12 cellular contexts compared by ENCODE assay signal in the genomic region with DNA sequence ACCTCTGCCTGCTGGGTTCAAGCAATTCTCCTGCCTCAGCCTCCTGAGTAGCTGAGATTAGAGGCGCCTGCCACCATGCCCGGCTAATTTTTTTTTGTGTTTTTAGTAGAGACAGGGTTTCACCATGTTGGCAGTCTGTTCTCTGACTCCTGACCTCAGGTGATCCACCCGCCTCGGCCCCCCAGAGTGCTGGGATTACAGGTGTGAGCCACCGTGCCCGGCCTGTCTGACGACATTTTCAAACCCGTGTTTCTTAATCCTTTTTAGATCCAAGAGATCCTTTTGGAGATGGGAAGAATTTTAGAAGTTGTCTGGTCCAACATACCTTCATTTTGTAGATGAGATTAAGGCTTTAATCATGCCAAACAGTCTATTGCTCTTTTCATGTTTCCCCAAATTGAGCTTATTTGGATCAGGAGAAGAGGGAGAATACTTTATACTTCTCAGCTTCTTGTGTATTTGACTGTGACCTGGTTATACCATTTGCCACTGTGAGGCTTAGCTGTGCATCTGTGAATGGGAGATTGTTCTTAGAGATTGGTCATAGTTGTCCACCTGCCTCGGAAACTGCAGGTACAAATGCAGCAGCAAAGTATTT. TPM values are rescaled to one million over a fixed set of nuclear protein-coding genes. Genes with fewer than 3 reads are reported as not detected.
DNase-seq lines count a peak whose midpoint lies in the region; ATAC-seq and TF ChIP-seq lines count a peak whose summit lies in the region.
"Had no signal": no experiment of that assay in that cellular context is flagged by ENCODE, and none has a peak within 500 bp of the region (broad histone marks: within the 10 kb centered on the region; RNA-seq: fewer than 3 reads in every experiment).

No MANE protein-coding gene starts in this region.

- WGBS in transverse colon (ENCODE audit: low coverage in 1 of 2), 2 donors, result 33 to 68% methylated on average over 1 to 9 of the region's 9 CpGs

- H3K27ac Mint-ChIP-seq in activated naive CD4-positive, alpha-beta T cell treated with anti-CD3 and anti-CD28 coated beads for 36 hours, result peak overlapping the region; percentile 19

- H3K9ac ChIP-seq in iPS-15b (ENCODE audit: low read depth, low read length), result no peak overlapping the region

- DNase-seq in activated naive CD4-positive, alpha-beta T cell treated with anti-CD3 and anti-CD28 coated beads for 36 hours, result no peak
- DNase-seq in activated naive CD4-positive, alpha-beta T cell (lab: John Stamatoyannopoulos, UW), result no peak
- DNase-seq in RWPE1 (ENCODE audit: low spot score), result no peak
- DNase-seq in transverse colon, result no peak
- no peak for DNase-seq in occipital lobe (lab: John Stamatoyannopoulos, UW)
- no peak for DNase-seq in pons (ENCODE audit: low spot score)

- H3K36me3 Mint-ChIP-seq in activated naive CD4-positive, alpha-beta T cell treated with anti-CD3 and anti-CD28 coated beads for 36 hours (ENCODE audit: low read depth), result peaks cover 1% of the 10 kb centered on the region

- no peak for TF ChIP-seq EP300 in transverse colon (IDR thresholded peaks at IDR 0.05; ENCODE audit: low read depth)

- H3K4me1 Mint-ChIP-seq in activated naive CD4-positive, alpha-beta T cell treated with anti-CD3 and anti-CD28 coated beads for 36 hours (ENCODE audit: low read depth), result peaks cover 77% of the 10 kb centered on the region

- H3K36me3 ChIP-seq in iPS-15b (ENCODE audit: control insufficient read depth, insufficient read depth, low read length), result no peaks in the 10 kb centered on the region
- H3K36me3 ChIP-seq in transverse colon, result no peaks in the 10 kb centered on the region
- H3K36me3 ChIP-seq: HAP-1 had no signal

- CTCF ChIA-PET in activated naive CD4-positive, alpha-beta T cell treated with anti-CD3 and anti-CD28 coated beads for 36 hours (lab: Charles Lee), result interaction anchor here (0.7 to 8.2 kb wide), 33 partner anchors 11 to 322 kb away, joined by 3 to 124 read pairs (median 6); a partner anchor contains a TSS
- CTCF ChIA-PET in RWPE1 (lab: Yijun Ruan, JAX), result interaction anchor here (0.5 to 3.0 kb wide), 14 partner anchors 9 to 215 kb away, joined by 3 to 27 read pairs (median 5); a partner anchor contains a TSS

- no peaks in the 10 kb centered on the region for H3K9me3 Mint-ChIP-seq in activated naive CD4-positive, alpha-beta T cell treated with anti-CD3 and anti-CD28 coated beads for 36 hours
- H3K9me3 Mint-ChIP-seq: immature natural killer cell; naive thymus-derived CD8-positive, alpha-beta T cell had no signal

- TF ChIP-seq CTCF in RWPE1 (conservative IDR thresholded peaks at IDR 0.05; ENCODE audit: low read depth) (no peak), transverse colon (IDR thresholded peaks at IDR 0.05) (no peak)

- H3K27ac ChIP-seq in RWPE1 (peak overlapping the region; percentile 63), transverse colon (peak overlapping the region in 3 of 4 donors; percentile 55 to 74 (median 68))

- no peak overlapping the region for H3K4me3 Mint-ChIP-seq in activated naive CD4-positive, alpha-beta T cell treated with anti-CD3 and anti-CD28 coated beads for 36 hours

- ATAC-seq in GM21576 (IDR thresholded peaks at IDR 0.05; ENCODE audit: unreplicated experiment), result no peak

- POLR2A ChIA-PET in RWPE1 (lab: Yijun Ruan, JAX; ENCODE audit: low non-redundant PET), result no interaction called here

- H3K27me3 ChIP-seq in iPS-15b (ENCODE audit: control insufficient read depth, insufficient read depth, low read length), result no peaks in the 10 kb centered on the region
- H3K27me3 ChIP-seq in transverse colon, result no peaks in the 10 kb centered on the region
- H3K27me3 ChIP-seq: esophagus squamous epithelium had no signal

- H3K9me3 ChIP-seq in iPS-15b (ENCODE audit: control insufficient read depth, insufficient read depth, low read length) (no peaks in the 10 kb centered on the region), transverse colon (no peaks in the 10 kb centered on the region)
- H3K9me3 ChIP-seq: esophagus squamous epithelium, HAP-1 had no signal

- H3K4me3 ChIP-seq in iPS-15b (ENCODE audit: low read depth, low read length), result peak overlapping the region; percentile 33
- H3K4me3 ChIP-seq in transverse colon, result no peak overlapping the region
- H3K4me3 ChIP-seq: HAP-1 had no signal

- H3K27me3 Mint-ChIP-seq in activated naive CD4-positive, alpha-beta T cell treated with anti-CD3 and anti-CD28 coated beads for 36 hours (ENCODE audit: low read depth), result no peaks in the 10 kb centered on the region
- H3K27me3 Mint-ChIP-seq: naive thymus-derived CD8-positive, alpha-beta T cell had no signal

- intact Hi-C loops in activated naive CD4-positive, alpha-beta T cell treated with anti-CD3 and anti-CD28 coated beads for 36 hours (cut with micrococcal nuclease), result loop anchor here (1.0 to 5.0 kb wide), 5 partner anchors 25 to 215 kb away; no protein-coding TSS in a partner anchor
- intact Hi-C loops in transverse colon (cut with DNase I; ENCODE audit: low total_unique reads), result loop anchor here (5.0 to 10.0 kb wide), 2 partner anchors 53 to 211 kb away; no protein-coding TSS in a partner anchor

- peaks cover 36% of the 10 kb centered on the region for H3K4me1 ChIP-seq in iPS-15b (ENCODE audit: control insufficient read depth, insufficient read depth, low read length)
- peaks cover 13 to 69% (median 47%) of the 10 kb centered on the region in 4 donors for H3K4me1 ChIP-seq in transverse colon

- no peak for TF ChIP-seq POLR2A in transverse colon (IDR thresholded peaks at IDR 0.05)

- in situ Hi-C loops in transverse colon (cut with MboI; ENCODE audit: low pct_ligation_motif_present in 1 of 4, low pct_unique_long_range_greater_than_20kb in 1 of 4, low sequenced_read_pairs in 3 of 4), result loop anchor here in 3 of 4 donors (10.0 to 25.0 kb wide), 2 partner anchors 101 to 213 kb away; a partner anchor contains a TSS

RNA-seq across cellular contexts. Expression of a gene that starts 25.8 kb away (rescaled TPM):
- 10 to 100 TPM; 93.9 to 95.2 TPM for total RNA-seq in activated naive CD4-positive, alpha-beta T cell treated with anti-CD3 and anti-CD28 coated beads for 36 hours
- total RNA-seq in transverse colon (10 to 100 TPM; 23.6 to 56.8 (median 45.4) TPM), occipital lobe (46.5 TPM)
